2 cellular contexts compared by ENCODE assay signal in genomic region chr2:227415538-227416424, GRCh38.
TF ChIP-seq lines count a peak whose summit lies in the region.

No MANE protein-coding gene starts in this region.

TF ChIP-seq in GM23338, 12 proteins besides CTCF, POLR2A, EP300 and RAD21:
- TF ChIP-seq ZNF331 (CRISPR knock-in tag; IDR thresholded peaks at IDR 0.05; ENCODE audit: low read depth) (no peak), ZNF114 (CRISPR knock-in tag; IDR thresholded peaks at IDR 0.05) (no peak), EZH2 (IDR thresholded peaks at IDR 0.05; ENCODE audit: low read depth, unreplicated experiment) (no peak), POLR2AphosphoS5 (IDR thresholded peaks at IDR 0.05; ENCODE audit: low read depth) (no peak), NANOG (IDR thresholded peaks at IDR 0.05; ENCODE audit: borderline replicate concordance) (no peak), JUNB (IDR thresholded peaks at IDR 0.05; ENCODE audit: unreplicated experiment) (no peak)
- TF ChIP-seq, protein P1, sequence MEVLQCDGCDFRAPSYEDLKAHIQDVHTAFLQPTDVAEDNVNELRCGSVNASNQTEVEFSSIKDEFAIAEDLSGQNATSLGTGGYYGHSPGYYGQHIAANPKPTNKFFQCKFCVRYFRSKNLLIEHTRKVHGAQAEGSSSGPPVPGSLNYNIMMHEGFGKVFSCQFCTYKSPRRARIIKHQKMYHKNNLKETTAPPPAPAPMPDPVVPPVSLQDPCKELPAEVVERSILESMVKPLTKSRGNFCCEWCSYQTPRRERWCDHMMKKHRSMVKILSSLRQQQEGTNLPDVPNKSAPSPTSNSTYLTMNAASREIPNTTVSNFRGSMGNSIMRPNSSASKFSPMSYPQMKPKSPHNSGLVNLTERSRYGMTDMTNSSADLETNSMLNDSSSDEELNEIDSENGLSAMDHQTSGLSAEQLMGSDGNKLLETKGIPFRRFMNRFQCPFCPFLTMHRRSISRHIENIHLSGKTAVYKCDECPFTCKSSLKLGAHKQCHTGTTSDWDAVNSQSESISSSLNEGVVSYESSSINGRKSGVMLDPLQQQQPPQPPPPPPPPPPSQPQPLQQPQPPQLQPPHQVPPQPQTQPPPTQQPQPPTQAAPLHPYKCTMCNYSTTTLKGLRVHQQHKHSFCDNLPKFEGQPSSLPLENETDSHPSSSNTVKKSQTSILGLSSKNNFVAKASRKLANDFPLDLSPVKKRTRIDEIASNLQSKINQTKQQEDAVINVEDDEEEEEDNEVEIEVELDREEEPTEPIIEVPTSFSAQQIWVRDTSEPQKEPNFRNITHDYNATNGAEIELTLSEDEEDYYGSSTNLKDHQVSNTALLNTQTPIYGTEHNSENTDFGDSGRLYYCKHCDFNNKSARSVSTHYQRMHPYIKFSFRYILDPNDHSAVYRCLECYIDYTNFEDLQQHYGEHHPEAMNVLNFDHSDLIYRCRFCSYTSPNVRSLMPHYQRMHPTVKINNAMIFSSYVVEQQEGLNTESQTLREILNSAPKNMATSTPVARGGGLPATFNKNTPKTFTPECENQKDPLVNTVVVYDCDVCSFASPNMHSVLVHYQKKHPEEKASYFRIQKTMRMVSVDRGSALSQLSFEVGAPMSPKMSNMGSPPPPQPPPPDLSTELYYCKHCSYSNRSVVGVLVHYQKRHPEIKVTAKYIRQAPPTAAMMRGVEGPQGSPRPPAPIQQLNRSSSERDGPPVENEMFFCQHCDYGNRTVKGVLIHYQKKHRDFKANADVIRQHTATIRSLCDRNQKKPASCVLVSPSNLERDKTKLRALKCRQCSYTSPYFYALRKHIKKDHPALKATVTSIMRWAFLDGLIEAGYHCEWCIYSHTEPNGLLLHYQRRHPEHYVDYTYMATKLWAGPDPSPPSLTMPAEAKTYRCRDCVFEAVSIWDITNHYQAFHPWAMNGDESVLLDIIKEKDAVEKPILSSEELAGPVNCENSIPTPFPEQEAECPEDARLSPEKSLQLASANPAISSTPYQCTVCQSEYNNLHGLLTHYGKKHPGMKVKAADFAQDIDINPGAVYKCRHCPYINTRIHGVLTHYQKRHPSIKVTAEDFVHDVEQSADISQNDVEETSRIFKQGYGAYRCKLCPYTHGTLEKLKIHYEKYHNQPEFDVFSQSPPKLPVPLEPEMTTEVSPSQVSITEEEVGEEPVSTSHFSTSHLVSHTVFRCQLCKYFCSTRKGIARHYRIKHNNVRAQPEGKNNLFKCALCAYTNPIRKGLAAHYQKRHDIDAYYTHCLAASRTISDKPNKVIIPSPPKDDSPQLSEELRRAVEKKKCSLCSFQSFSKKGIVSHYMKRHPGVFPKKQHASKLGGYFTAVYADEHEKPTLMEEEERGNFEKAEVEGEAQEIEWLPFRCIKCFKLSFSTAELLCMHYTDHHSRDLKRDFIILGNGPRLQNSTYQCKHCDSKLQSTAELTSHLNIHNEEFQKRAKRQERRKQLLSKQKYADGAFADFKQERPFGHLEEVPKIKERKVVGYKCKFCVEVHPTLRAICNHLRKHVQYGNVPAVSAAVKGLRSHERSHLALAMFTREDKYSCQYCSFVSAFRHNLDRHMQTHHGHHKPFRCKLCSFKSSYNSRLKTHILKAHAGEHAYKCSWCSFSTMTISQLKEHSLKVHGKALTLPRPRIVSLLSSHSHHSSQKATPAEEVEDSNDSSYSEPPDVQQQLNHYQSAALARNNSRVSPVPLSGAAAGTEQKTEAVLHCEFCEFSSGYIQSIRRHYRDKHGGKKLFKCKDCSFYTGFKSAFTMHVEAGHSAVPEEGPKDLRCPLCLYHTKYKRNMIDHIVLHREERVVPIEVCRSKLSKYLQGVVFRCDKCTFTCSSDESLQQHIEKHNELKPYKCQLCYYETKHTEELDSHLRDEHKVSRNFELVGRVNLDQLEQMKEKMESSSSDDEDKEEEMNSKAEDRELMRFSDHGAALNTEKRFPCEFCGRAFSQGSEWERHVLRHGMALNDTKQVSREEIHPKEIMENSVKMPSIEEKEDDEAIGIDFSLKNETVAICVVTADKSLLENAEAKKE (CRISPR knock-in tag; IDR thresholded peaks at IDR 0.05) = no peak

TF ChIP-seq in H1, 55 proteins besides CTCF, POLR2A, EP300 and RAD21:
- TF ChIP-seq GABPA (IDR thresholded peaks at IDR 0.05; ENCODE audit: borderline replicate concordance, insufficient read depth, low read length) (no peak), MAFK (IDR thresholded peaks at IDR 0.05; ENCODE audit: low read depth, low read length) (0 out of 2 replicates have a peak, but pooled peaks have one; percentile 20), BACH1 (IDR thresholded peaks at IDR 0.05; ENCODE audit: low read length) (peak; percentile 88)
